1 cellular context compared by ENCODE assay signal in the genomic region with DNA sequence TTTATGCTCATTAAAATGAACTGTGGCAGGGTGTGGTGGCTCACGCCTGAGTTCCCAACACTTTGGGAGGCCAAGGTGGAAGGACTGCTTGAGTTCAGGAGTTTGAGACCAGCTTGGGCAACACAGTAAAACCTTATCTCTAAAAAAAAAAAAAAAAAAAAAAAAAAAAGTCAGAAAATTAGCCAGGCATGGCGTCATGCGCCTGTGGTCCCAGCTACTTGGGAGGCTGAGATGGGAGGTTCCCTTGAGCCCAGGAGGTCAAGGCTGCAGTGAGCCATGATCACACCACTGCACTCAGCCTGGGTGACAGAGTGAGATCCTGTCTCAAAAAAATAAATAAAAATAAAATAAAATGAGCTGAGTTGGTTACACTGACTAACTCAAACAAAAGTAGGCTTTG.
TF ChIP-seq lines count a peak whose summit lies in the region.

No MANE protein-coding gene starts in this region.

TF ChIP-seq in HEK293, 187 proteins besides CTCF, POLR2A, EP300 and RAD21:
- TF ChIP-seq, protein P1, sequence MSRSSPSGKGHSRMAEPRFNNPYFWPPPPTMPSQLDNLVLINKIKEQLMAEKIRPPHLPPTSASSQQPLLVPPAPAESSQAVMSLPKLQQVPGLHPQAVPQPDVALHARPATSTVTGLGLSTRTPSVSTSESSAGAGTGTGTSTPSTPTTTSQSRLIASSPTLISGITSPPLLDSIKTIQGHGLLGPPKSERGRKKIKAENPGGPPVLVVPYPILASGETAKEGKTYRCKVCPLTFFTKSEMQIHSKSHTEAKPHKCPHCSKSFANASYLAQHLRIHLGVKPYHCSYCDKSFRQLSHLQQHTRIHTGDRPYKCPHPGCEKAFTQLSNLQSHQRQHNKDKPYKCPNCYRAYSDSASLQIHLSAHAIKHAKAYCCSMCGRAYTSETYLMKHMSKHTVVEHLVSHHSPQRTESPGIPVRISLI (tag by site-specific recombination; IDR thresholded peaks at IDR 0.05) = peak; percentile 86
- TF ChIP-seq ZNF18 (tag by site-specific recombination; IDR thresholded peaks at IDR 0.05) = peak; percentile 6; the same call in 1 of the 2 replicates
TF ChIP-seq in HEK293: peak in this region for 2; not testable (repeated sequence) for 185.
